ENCODE assay signal across 6 cellular contexts in the genomic region with DNA sequence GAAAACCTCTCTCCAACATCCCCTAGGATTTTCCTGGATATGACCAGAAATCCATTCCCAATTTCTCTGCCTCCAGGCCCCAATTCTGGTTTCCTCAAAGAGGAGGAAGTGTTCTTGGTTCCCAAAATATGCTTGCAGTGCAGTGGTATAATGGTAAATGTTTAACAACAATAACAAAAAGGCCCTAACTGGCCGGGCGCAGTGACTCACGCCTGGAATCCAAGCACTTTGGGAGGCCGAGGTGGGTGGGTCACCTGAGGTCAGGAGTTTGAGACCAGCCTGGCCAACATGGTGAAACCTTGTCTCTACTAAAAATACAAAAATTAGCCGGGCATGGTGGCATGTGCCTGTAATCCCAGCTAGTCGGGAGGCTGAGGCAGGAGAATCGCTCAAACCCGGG. TPM values are rescaled to one million over a fixed set of nuclear protein-coding genes. Genes with fewer than 3 reads are reported as not detected.
DNase-seq lines count a peak whose midpoint lies in the region; FAIRE-seq and TF ChIP-seq lines count a peak whose summit lies in the region.
"Not testable (repeated sequence)": the region's sequence is repeated elsewhere in the genome, so short reads cannot be mapped to it uniquely, and the experiment has no call there.

No MANE protein-coding gene starts in this region.

- H3K14ac ChIP-seq in mesenchymal stem cell (ENCODE audit: low read length in 2 of 2): not testable (repeated sequence)

- H3K4ac ChIP-seq in mesenchymal stem cell (ENCODE audit: low read depth in 1 of 2, low read length in 2 of 2): not testable (repeated sequence)

- H3K27ac ChIP-seq in kidney (ENCODE audit: low read depth in 2 of 2, low read length in 2 of 2): not testable (repeated sequence)
- H3K27ac ChIP-seq in mesenchymal stem cell (ENCODE audit: low read length, poor library complexity, severe bottlenecking): peak overlapping the region; percentile 84

- not testable (repeated sequence) for H2BK15ac ChIP-seq in mesenchymal stem cell (ENCODE audit: low read depth, poor library complexity, severe bottlenecking)

- 86% methylated on average over 8 of the region's 8 CpGs for WGBS in mesenchymal stem cell

- not testable (repeated sequence) for H3K9me3 Mint-ChIP-seq in type B pancreatic cell

- not testable (repeated sequence) for H2BK12ac ChIP-seq in mesenchymal stem cell (ENCODE audit: low read length in 2 of 2)

- in situ Hi-C loops in ACHN (cut with HindIII; ENCODE audit: low pct_ligation_motif_present, low pct_unique_long_range_greater_than_20kb, low sequenced_read_pairs): loop anchor here (25.0 kb wide), 1 partner anchor 208 kb away; a partner anchor contains a TSS

- peaks cover 17% of the 10 kb centered on the region for H3K4me1 Mint-ChIP-seq in type B pancreatic cell (ENCODE audit: unreplicated experiment)

- H3K27me3 Mint-ChIP-seq in type B pancreatic cell: not testable (repeated sequence)

- not testable (repeated sequence) for H3K18ac ChIP-seq in mesenchymal stem cell (ENCODE audit: low read depth in 1 of 2, low read length in 2 of 2)

- not testable (repeated sequence) for FAIRE-seq in kidney (lab: Jason Lieb, UNC)

- not testable (repeated sequence) for H2AFZ ChIP-seq in mesenchymal stem cell (ENCODE audit: low read depth, low read length)

- not testable (repeated sequence) for H3K36me3 Mint-ChIP-seq in type B pancreatic cell

- not testable (repeated sequence) for H3K27me3 ChIP-seq in mesenchymal stem cell (ENCODE audit: control insufficient read depth in 1 of 2, insufficient read depth in 1 of 2, low read length in 2 of 2)

- H2BK120ac ChIP-seq in mesenchymal stem cell (ENCODE audit: low read depth, low read length): not testable (repeated sequence)

- H3K79me1 ChIP-seq in mesenchymal stem cell (replicated peaks; ENCODE audit: low read length, poor library complexity, severe bottlenecking): not testable (repeated sequence)

- not testable (repeated sequence) for H3K9me3 ChIP-seq in kidney (ENCODE audit: control insufficient read depth in 1 of 2, low read length in 2 of 2); mesenchymal stem cell (ENCODE audit: control insufficient read depth, low read length)

- H2AK5ac ChIP-seq in mesenchymal stem cell (ENCODE audit: low read length, severe bottlenecking): peak overlapping the region; percentile 74

- H4K8ac ChIP-seq in mesenchymal stem cell (ENCODE audit: low read length): not testable (repeated sequence)

- peak overlapping the region; percentile 35 for H3K4me3 Mint-ChIP-seq in type B pancreatic cell

- not testable (repeated sequence) for H4K91ac ChIP-seq in mesenchymal stem cell (ENCODE audit: low read length)

- H3K4me3 ChIP-seq in epithelial cell of proximal tubule (ENCODE audit: low read depth, low read length); kidney (ENCODE audit: low read length in 2 of 2); mesenchymal stem cell (ENCODE audit: insufficient read depth in 1 of 2, low read depth in 1 of 2, low read length in 2 of 2): not testable (repeated sequence)

- H2BK5ac ChIP-seq in mesenchymal stem cell (ENCODE audit: low read depth, low read length, poor library complexity, severe bottlenecking): not testable (repeated sequence)

- H3K36me3 ChIP-seq in kidney (ENCODE audit: control insufficient read depth in 1 of 2, insufficient read depth in 2 of 2, low read length in 2 of 2): not testable (repeated sequence)
- peaks cover 11 to 18% of the 10 kb centered on the region in 2 experiments for H3K36me3 ChIP-seq in mesenchymal stem cell (ENCODE audit: control insufficient read depth in 1 of 2, insufficient read depth in 2 of 2, low read depth in 1 of 2, low read length in 2 of 2)

- not testable (repeated sequence) for TF ChIP-seq CTCF in epithelial cell of proximal tubule (conservative IDR thresholded peaks at IDR 0.05; ENCODE audit: low read depth, low read length); kidney (IDR thresholded peaks at IDR 0.05; ENCODE audit: borderline replicate concordance, extremely low read depth, insufficient read depth); type B pancreatic cell (conservative IDR thresholded peaks at IDR 0.05)

- intact Hi-C loops in kidney (cut with DNase I): not testable (repeated sequence)

- H3K4me2 ChIP-seq in mesenchymal stem cell (ENCODE audit: low read length, poor library complexity, severe bottlenecking): peak overlapping the region; percentile 29

- H3K23ac ChIP-seq in mesenchymal stem cell (ENCODE audit: low read length in 2 of 2): not testable (repeated sequence)

- not testable (repeated sequence) for H3K27ac Mint-ChIP-seq in type B pancreatic cell

- H3K9ac ChIP-seq in kidney (ENCODE audit: low read length in 2 of 2); mesenchymal stem cell (ENCODE audit: low read length): not testable (repeated sequence)

- peaks cover 7 to 12% of the 10 kb centered on the region in 2 donors for H3K4me1 ChIP-seq in kidney (ENCODE audit: control insufficient read depth in 1 of 2, insufficient read depth in 1 of 2, low read depth in 1 of 2, low read length in 2 of 2)
- H3K4me1 ChIP-seq in mesenchymal stem cell (ENCODE audit: control insufficient read depth, insufficient read depth, low read depth, low read length): not testable (repeated sequence)

- DNase-seq in ACHN (peak; percentile 58), HK-2 (ENCODE audit: unreplicated experiment) (peak; percentile 59), epithelial cell of proximal tubule (ENCODE audit: low read depth) (peak; percentile 46), kidney (peak; percentile 83)
- DNase-seq in mesenchymal stem cell; type B pancreatic cell (ENCODE audit: extremely low spot score, unreplicated experiment): not testable (repeated sequence)

RNA-seq across cellular contexts. Expression of a gene that starts 1.6 kb away (rescaled TPM):
- total RNA-seq in epithelial cell of proximal tubule: 18.7 and 21.8 TPM in 2 replicates
- total RNA-seq in kidney: 14.6 TPM
- polyA plus RNA-seq in kidney (ENCODE audit: insufficient read depth, low read depth, low replicate concordance): 17.3 TPM
- 14.9 TPM for polyA plus RNA-seq in mesenchymal stem cell (2013, experiment 1 of 2)
- 15.8 TPM for polyA plus RNA-seq in mesenchymal stem cell (2013, experiment 2 of 2)
- 16.2 and 20.1 TPM in 2 replicates for total RNA-seq in type B pancreatic cell (ENCODE audit: low replicate concordance)

RNA-seq across cellular contexts. Expression of a gene that starts 15.7 kb away (rescaled TPM):
- total RNA-seq in epithelial cell of proximal tubule (31.1 and 36.8 TPM in 2 replicates), kidney (26.8 TPM), type B pancreatic cell (ENCODE audit: low replicate concordance) (65.1 and 68.0 TPM in 2 replicates)
- 10.2 TPM for polyA plus RNA-seq in kidney (ENCODE audit: insufficient read depth, low read depth, low replicate concordance)
- polyA plus RNA-seq in mesenchymal stem cell (2013, experiment 1 of 2): 83.3 TPM
- polyA plus RNA-seq in mesenchymal stem cell (2013, experiment 2 of 2): 82.4 TPM
